In genomic region chr15:29021901-29022300, GRCh38 we compare ENCODE assay signal across 11 cellular contexts.
"Had no signal": no experiment of that assay in that cellular context is flagged by ENCODE, and none has a peak within 500 bp of the region (broad histone marks: within the 10 kb centered on the region; RNA-seq: fewer than 3 reads in every experiment).

No MANE protein-coding gene starts in this region.

- H3K27ac ChIP-seq: left lung, parathyroid adenoma, transverse colon, vagina, WERI-Rb-1 had no signal

- H3K79me2 ChIP-seq: parathyroid adenoma had no signal

- H3K4me3 ChIP-seq: left lung, transverse colon, vagina had no signal

- H3K27me3 ChIP-seq: left lung, transverse colon, vagina had no signal

- DNase-seq: activated CD4-positive, alpha-beta T cell treated with anti-CD3 and anti-CD28 coated beads, Interleukin-2, amount 50 U/mL, for 48 hours; activated naive CD4-positive, alpha-beta T cell treated with anti-CD3 and anti-CD28 coated beads for 36 hours; effector memory CD8-positive, alpha-beta T cell; left lung; mammary epithelial cell; naive thymus-derived CD8-positive, alpha-beta T cell; retina; transverse colon; WERI-Rb-1 had no signal

- H3K36me3 ChIP-seq: left lung, transverse colon, vagina, WERI-Rb-1 had no signal

- H2AFZ ChIP-seq: parathyroid adenoma had no signal

- H3K9ac ChIP-seq: parathyroid adenoma had no signal

- H3K9me3 ChIP-seq: left lung, transverse colon, vagina had no signal

- H3K4me1 ChIP-seq: left lung, parathyroid adenoma, transverse colon, vagina had no signal
